Comparison of ENCODE assay signal across 20 cellular contexts in genomic region chrX:7225338-7225737, GRCh38.
"Had no signal": no experiment of that assay in that cellular context is flagged by ENCODE, and none has a peak within 500 bp of the region (broad histone marks: within the 10 kb centered on the region; RNA-seq: fewer than 3 reads in every experiment).

No MANE protein-coding gene starts in this region.

- H3K27ac ChIP-seq: coronary artery, foreskin keratinocyte, thyroid gland had no signal

- H3K27ac Mint-ChIP-seq: activated CD4-positive, alpha-beta memory T cell treated with anti-CD3 and anti-CD28 coated beads, Interleukin-2, amount 10 ng/mL, durations not matched to agents 7 days and 5 days; activated naive CD4-positive, alpha-beta T cell treated with anti-CD3 and anti-CD28 coated beads for 36 hours; activated naive CD8-positive, alpha-beta T cell treated with anti-CD3 and anti-CD28 coated beads, Interleukin-2, amount 50 U/mL, for 24 hours; activated T-helper 2 cell treated with anti-CD3 and anti-CD28 coated beads, Interferon-gamma antibody, Interleukin-2, Interleukin-4, amounts not matched to agents 10 μg/mL and 5 μg/mL and 100 μg/mL, durations not matched to agents 14 hours and 24 hours and 36 hours; mesothelial cell of epicardium; natural killer cell treated with Interleukin-12 subunit alpha and Interleukin-12 subunit beta and Interleukin-15 and Interleukin-18, amount 100 ng/mL, for 72 hours had no signal

- H3K9me3 ChIP-seq: thyroid gland had no signal

- H3K36me3 Mint-ChIP-seq: mesothelial cell of epicardium had no signal

- DNase-seq: activated CD4-positive, alpha-beta memory T cell treated with anti-CD3 and anti-CD28 coated beads, Interleukin-2, amount 10 ng/mL, durations not matched to agents 7 days and 5 days; activated CD4-positive, alpha-beta T cell treated with anti-CD3 and anti-CD28 coated beads for 48 hours; activated CD4-positive, CD25-positive, alpha-beta regulatory T cell; activated naive CD4-positive, alpha-beta T cell treated with anti-CD3 and anti-CD28 coated beads for 36 hours; activated naive CD8-positive, alpha-beta T cell treated with anti-CD3 and anti-CD28 coated beads, Interleukin-2, amount 50 U/mL, for 24 hours; activated T-cell treated with anti-CD3 and anti-CD28 coated beads, Interleukin-2, amount 50 U/mL, for 1 hour; foreskin keratinocyte; hippocampal formation; left cardiac atrium; stimulated activated CD4-positive, alpha-beta T cell treated with anti-CD3 and anti-CD28 coated beads, Interleukin-12 subunit alpha, Interleukin-12 subunit beta, amount 100 ng/mL, for 4 hours; stimulated activated CD4-positive, alpha-beta T cell treated with anti-CD3 and anti-CD28 coated beads, Interleukin-1b, Interleukin-23, amount 100 ng/mL, for 48 hours; stimulated activated CD8-positive, alpha-beta memory T cell treated with anti-CD3 and anti-CD28 coated beads, Interleukin-4, amount 100 ng/mL, for 48 hours; stimulated activated naive CD4-positive, alpha-beta T cell; T1000; thyroid gland had no signal

- H3K4me1 Mint-ChIP-seq: activated CD4-positive, alpha-beta memory T cell treated with anti-CD3 and anti-CD28 coated beads, Interleukin-2, amount 10 ng/mL, durations not matched to agents 7 days and 5 days; activated naive CD8-positive, alpha-beta T cell treated with anti-CD3 and anti-CD28 coated beads, Interleukin-2, amount 50 U/mL, for 24 hours; mesothelial cell of epicardium had no signal

- H3K4me1 ChIP-seq: foreskin keratinocyte, thyroid gland had no signal

- H3K27me3 ChIP-seq: foreskin keratinocyte, thyroid gland had no signal

- H3K36me3 ChIP-seq: thyroid gland had no signal

- H3K27me3 Mint-ChIP-seq: activated CD4-positive, alpha-beta memory T cell treated with anti-CD3 and anti-CD28 coated beads, Interleukin-2, amount 10 ng/mL, durations not matched to agents 7 days and 5 days; activated naive CD8-positive, alpha-beta T cell treated with anti-CD3 and anti-CD28 coated beads, Interleukin-2, amount 50 U/mL, for 24 hours had no signal

- H3K4me3 Mint-ChIP-seq: activated CD4-positive, alpha-beta memory T cell treated with anti-CD3 and anti-CD28 coated beads, Interleukin-2, amount 10 ng/mL, durations not matched to agents 7 days and 5 days; activated naive CD4-positive, alpha-beta T cell treated with anti-CD3 and anti-CD28 coated beads for 36 hours; activated naive CD8-positive, alpha-beta T cell treated with anti-CD3 and anti-CD28 coated beads, Interleukin-2, amount 50 U/mL, for 24 hours; mesothelial cell of epicardium; natural killer cell treated with Interleukin-12 subunit alpha and Interleukin-12 subunit beta and Interleukin-15 and Interleukin-18, amount 100 ng/mL, for 72 hours had no signal

- ATAC-seq: activated naive CD8-positive, alpha-beta T cell treated with anti-CD3 and anti-CD28 coated beads, Interleukin-2, amount 50 U/mL, for 24 hours; foreskin keratinocyte; left cardiac atrium; natural killer cell treated with Interleukin-12 subunit alpha and Interleukin-12 subunit beta and Interleukin-15 and Interleukin-18, amount 100 ng/mL, for 72 hours had no signal

- H3K9me3 Mint-ChIP-seq: activated CD4-positive, alpha-beta memory T cell treated with anti-CD3 and anti-CD28 coated beads, Interleukin-2, amount 10 ng/mL, durations not matched to agents 7 days and 5 days; activated naive CD4-positive, alpha-beta T cell treated with anti-CD3 and anti-CD28 coated beads for 36 hours; activated T-helper 2 cell treated with anti-CD3 and anti-CD28 coated beads, Interferon-gamma antibody, Interleukin-2, Interleukin-4, amounts not matched to agents 10 μg/mL and 5 μg/mL and 100 μg/mL, durations not matched to agents 14 hours and 24 hours and 36 hours had no signal

- FAIRE-seq: islet of Langerhans had no signal

- H3K4me3 ChIP-seq: coronary artery, thyroid gland had no signal
